Comparison of ENCODE assay signal across 1 cellular context in genomic region chr1:16138772-16139221, GRCh38.
TF ChIP-seq lines count a peak whose summit lies in the region.

No MANE protein-coding gene starts in this region.

TF ChIP-seq in H1, 55 proteins besides CTCF, POLR2A, EP300 and RAD21:
- TF ChIP-seq FOSL1 (IDR thresholded peaks at IDR 0.05; ENCODE audit: insufficient read depth, low read depth, low read length) (no peak), RBBP5 (IDR thresholded peaks at IDR 0.05; ENCODE audit: borderline replicate concordance, low read depth, low read length) (no peak), TEAD4 (IDR thresholded peaks at IDR 0.05; ENCODE audit: low read depth, low read length) (no peak), NANOG (IDR thresholded peaks at IDR 0.05; ENCODE audit: insufficient read depth, low read depth, low read length, poor library complexity, severe bottlenecking) (no peak), MAFK (IDR thresholded peaks at IDR 0.05; ENCODE audit: low read depth, low read length) (no peak), ATF2 (IDR thresholded peaks at IDR 0.05; ENCODE audit: low read length) (no peak), CHD1 (IDR thresholded peaks at IDR 0.05; ENCODE audit: low read depth, low read length) (no peak)
